ENCODE assay signal across 8 cellular contexts in the genomic region with DNA sequence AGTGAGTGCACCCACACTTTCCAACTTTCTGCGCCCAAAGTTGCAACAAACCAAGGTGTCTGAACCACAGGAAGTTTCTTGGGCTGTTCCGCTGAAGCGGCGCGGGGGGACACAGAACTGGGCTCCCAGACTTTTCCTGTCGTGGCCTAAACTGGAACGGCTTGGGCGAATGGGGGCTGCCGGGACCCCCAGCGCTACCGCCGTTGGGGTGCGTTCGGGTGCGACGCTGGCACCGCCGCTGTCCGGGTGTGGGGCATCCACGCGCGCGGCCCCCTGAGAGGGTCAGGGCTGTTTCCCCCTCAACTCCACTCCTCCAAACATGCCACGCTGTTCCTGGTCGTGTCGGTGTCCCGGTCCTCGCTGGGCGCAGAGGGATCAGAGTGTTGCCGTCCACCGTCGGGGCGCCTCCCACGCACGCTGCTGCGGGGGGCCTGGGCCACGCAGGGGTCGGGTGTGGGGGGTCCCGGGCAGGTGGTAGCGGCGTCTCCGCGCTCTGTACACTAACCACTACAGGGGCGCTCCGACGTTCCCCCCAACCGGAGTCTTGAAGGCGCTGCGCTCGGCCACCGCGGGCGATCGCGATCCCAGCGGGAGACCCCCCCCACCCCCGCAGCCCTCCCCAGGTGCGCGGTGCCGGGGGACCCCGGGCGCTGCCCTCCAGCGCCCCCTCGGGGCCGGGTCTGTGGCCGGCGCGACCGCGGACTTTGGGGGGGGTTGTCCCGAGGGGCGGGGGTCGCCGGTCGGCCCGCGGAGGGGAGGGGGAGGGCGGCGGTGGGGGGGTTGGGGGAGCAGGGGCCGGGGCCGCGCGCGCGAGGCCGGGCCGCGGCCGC. TPM values are rescaled to one million over a fixed set of nuclear protein-coding genes. Genes with fewer than 3 reads are reported as not detected.
A peak's percentile ranks its signal among the peaks of the same experiment; 100 is the strongest.
DNase-seq lines count a peak whose midpoint lies in the region; ATAC-seq, FAIRE-seq and TF ChIP-seq lines count a peak whose summit lies in the region.

No MANE protein-coding gene starts in this region.

- H3K36me3 ChIP-seq in kidney (ENCODE audit: control insufficient read depth in 1 of 2, insufficient read depth in 2 of 2, low read length in 2 of 2): no peaks in the 10 kb centered on the region

- H3K4me1 ChIP-seq in kidney (ENCODE audit: control insufficient read depth in 1 of 2, insufficient read depth in 1 of 2, low read depth in 1 of 2, low read length in 2 of 2): peaks cover 7 to 15% of the 10 kb centered on the region in 2 donors

- FAIRE-seq in kidney (lab: Jason Lieb, UNC): no peak

- H3K4me3 ChIP-seq in HL-60 (replicated peaks; ENCODE audit: insufficient read depth, low read length) (peak overlapping the region; percentile 73), kidney (ENCODE audit: low read length in 2 of 2) (peak overlapping the region; percentile 71 to 79)

- H3K27me3 Mint-ChIP-seq in T-helper 2 cell treated with Interferon-gamma antibody and Interleukin-4, amounts not matched to agents 5 μg/mL and 100 μg/mL, for 36 hours (ENCODE audit: low read depth): peaks cover 34% of the 10 kb centered on the region
- H3K27me3 Mint-ChIP-seq in brain: peaks cover 49% of the 10 kb centered on the region

- H3K9me3 Mint-ChIP-seq in T-helper 2 cell treated with Interferon-gamma antibody and Interleukin-4, amounts not matched to agents 5 μg/mL and 100 μg/mL, for 36 hours: no peaks in the 10 kb centered on the region
- peaks cover 0 to 3% (median 0%) of the 10 kb centered on the region in 5 experiments for H3K9me3 Mint-ChIP-seq in brain

- TF ChIP-seq CTCF in C4-2B (conservative IDR thresholded peaks at IDR 0.05) (peak; percentile 89), HL-60 (IDR thresholded peaks at IDR 0.05; ENCODE audit: insufficient read depth, low read length) (no peak), brain (conservative IDR thresholded peaks at IDR 0.05) (peak; percentile 47 to 65), kidney (IDR thresholded peaks at IDR 0.05; ENCODE audit: borderline replicate concordance, extremely low read depth, insufficient read depth) (peak; percentile 21)

- DNase-seq in HL-60 (ENCODE audit: low read depth in 1 of 2, low spot score in 1 of 2) (peak in 1 of 2 experiments; percentile 55), kidney (peak; percentile 84), NCI-H446 treated with DMSO at 0.1 percent for 48 hours (lab: John Stamatoyannopoulos, UW) (no peak)
- DNase-seq in T-helper 2 cell treated with Interferon-gamma antibody and Interleukin-4, amounts not matched to agents 5 μg/mL and 100 μg/mL, for 36 hours (ENCODE audit: low spot score): peak; percentile 64
- peak; percentile 70 for DNase-seq in stimulated activated CD4-positive, alpha-beta T cell treated with anti-CD3 and anti-CD28 coated beads, Interleukin-15, amount 100 ng/mL, for 24 hours

- H3K4me3 Mint-ChIP-seq in T-helper 2 cell treated with Interferon-gamma antibody and Interleukin-4, amounts not matched to agents 5 μg/mL and 100 μg/mL, for 36 hours: peak overlapping the region; percentile 80
- H3K4me3 Mint-ChIP-seq in brain: peak overlapping the region; percentile 88 to 91 (median 88)

- peaks cover 12% of the 10 kb centered on the region for H3K4me1 Mint-ChIP-seq in T-helper 2 cell treated with Interferon-gamma antibody and Interleukin-4, amounts not matched to agents 5 μg/mL and 100 μg/mL, for 36 hours (ENCODE audit: low read depth)
- peaks cover 37% of the 10 kb centered on the region for H3K4me1 Mint-ChIP-seq in brain

- intact Hi-C loops in kidney (cut with DNase I): no loop called here

- H3K27ac Mint-ChIP-seq in T-helper 2 cell treated with Interferon-gamma antibody and Interleukin-4, amounts not matched to agents 5 μg/mL and 100 μg/mL, for 36 hours: no peak overlapping the region
- peak overlapping the region; percentile 1 to 70 (median 42) for H3K27ac Mint-ChIP-seq in brain

- peaks cover 12% of the 10 kb centered on the region for H3K36me3 Mint-ChIP-seq in T-helper 2 cell treated with Interferon-gamma antibody and Interleukin-4, amounts not matched to agents 5 μg/mL and 100 μg/mL, for 36 hours (ENCODE audit: low read depth)
- no peaks in the 10 kb centered on the region for H3K36me3 Mint-ChIP-seq in brain

- H3K9me3 ChIP-seq in kidney (ENCODE audit: control insufficient read depth in 1 of 2, low read length in 2 of 2): no peaks in the 10 kb centered on the region

- peak overlapping the region; percentile 75 for H3K27ac ChIP-seq in C4-2B
- H3K27ac ChIP-seq in HL-60 (replicated peaks): peak overlapping the region; percentile 92
- H3K27ac ChIP-seq in kidney (ENCODE audit: low read depth in 2 of 2, low read length in 2 of 2): peak overlapping the region; percentile 57 to 72

- ATAC-seq in GM19397 (IDR thresholded peaks at IDR 0.05; ENCODE audit: unreplicated experiment): peak; percentile 36

- H3K9ac ChIP-seq in kidney (ENCODE audit: low read length in 2 of 2): peak overlapping the region; percentile 48 to 64

- H3K27me3 ChIP-seq in HL-60 (ENCODE audit: insufficient read depth, poor library complexity, severe bottlenecking): no peaks in the 10 kb centered on the region

RNA-seq across cellular contexts. Expression of a gene that starts 2.2 kb away (rescaled TPM):
- polyA plus RNA-seq in brain (ENCODE audit: insufficient read depth, low read depth, low replicate concordance) (61.2 TPM), kidney (ENCODE audit: insufficient read depth, low read depth, low replicate concordance) (71.4 TPM)
- 126 TPM for total RNA-seq in kidney
